In genomic region chr1:247111636-247112478, GRCh38 we compare ENCODE assay signal across 8 cellular contexts. TPM values are rescaled to one million over a fixed set of nuclear protein-coding genes. Genes with fewer than 3 reads are reported as not detected.
A peak's percentile ranks its signal among the peaks of the same experiment; 100 is the strongest.
DNase-seq lines count a peak whose midpoint lies in the region; ATAC-seq, FAIRE-seq and TF ChIP-seq lines count a peak whose summit lies in the region.

No MANE protein-coding gene starts in this region.

- no peaks in the 10 kb centered on the region for H3K9me1 ChIP-seq in keratinocyte (ENCODE audit: control insufficient read depth, extremely low read depth, insufficient read depth, low read length)

- TF ChIP-seq CTCF in choroid plexus epithelial cell (conservative IDR thresholded peaks at IDR 0.05; ENCODE audit: low read depth, low read length) = no peak
- TF ChIP-seq CTCF in keratinocyte (optimal IDR thresholded peaks at IDR 0.05 in 1 of 3, IDR thresholded peaks at IDR 0.05 in 1 of 3, conservative IDR thresholded peaks at IDR 0.05 in 1 of 3; ENCODE audit: extremely low read depth in 1 of 3, insufficient read depth in 2 of 3, low read length in 3 of 3) = no peak

- no peaks in the 10 kb centered on the region for H3K36me3 ChIP-seq in keratinocyte (ENCODE audit: control insufficient read depth in 2 of 2, extremely low read depth in 1 of 2, insufficient read depth in 2 of 2, low read length in 2 of 2)

- H3K27ac ChIP-seq in keratinocyte (ENCODE audit: control insufficient read depth, insufficient read depth, low read length) = no peak overlapping the region
- peak overlapping the region in 18 of 21 experiments; percentile 4 to 84 (median 56) for H3K27ac ChIP-seq in skin epidermis

- peaks cover 7% of the 10 kb centered on the region for H3K4me1 ChIP-seq in keratinocyte (ENCODE audit: control insufficient read depth, extremely low read depth, insufficient read depth, low read length)

- no peak overlapping the region for H3K9ac ChIP-seq in keratinocyte (ENCODE audit: control insufficient read depth, extremely low read depth, insufficient read depth, low read length)

- FAIRE-seq in keratinocyte (lab: Jason Lieb, UNC) = no peak

- no peaks in the 10 kb centered on the region for H3K79me2 ChIP-seq in keratinocyte (ENCODE audit: control insufficient read depth, insufficient read depth, low read length)

- no peaks in the 10 kb centered on the region for H3K9me3 ChIP-seq in keratinocyte (ENCODE audit: control insufficient read depth, low read depth, low read length)

- peaks cover 15% of the 10 kb centered on the region for H3K27me3 ChIP-seq in keratinocyte (ENCODE audit: control insufficient read depth, extremely low read depth, insufficient read depth, low read length)

- peak; percentile 71 for DNase-seq in ELR (ENCODE audit: low read depth)
- DNase-seq in NCI-H2227 treated with DMSO at 0.1 percent for 48 hours (lab: John Stamatoyannopoulos, UW) = peak; percentile 20
- peak; percentile 34 for DNase-seq in choroid plexus epithelial cell (ENCODE audit: low read depth)
- no peak for DNase-seq in keratinocyte (ENCODE audit: low read depth, low spot score)
- DNase-seq in NAMALWA (ENCODE audit: low spot score) = no peak
- DNase-seq in activated CD4-positive, CD25-positive, alpha-beta regulatory T cell (lab: John Stamatoyannopoulos, UW) = no peak

- no peak for ATAC-seq in GM21360 (IDR thresholded peaks at IDR 0.05; ENCODE audit: unreplicated experiment)

- dilution Hi-C loops in keratinocyte (cut with MboI; ENCODE audit: extremely low pct_ligation_motif_present, low sequenced_read_pairs) = no loop called here

- H4K20me1 ChIP-seq in keratinocyte (ENCODE audit: control insufficient read depth, extremely low read depth, insufficient read depth, low read length) = no peaks in the 10 kb centered on the region

- peak overlapping the region; percentile 62 for H3K4me3 ChIP-seq in choroid plexus epithelial cell (ENCODE audit: low read depth, low read length)
- H3K4me3 ChIP-seq in keratinocyte (ENCODE audit: control insufficient read depth in 2 of 3, extremely low read depth in 1 of 3, insufficient read depth in 2 of 3, low read depth in 1 of 3, low read length in 3 of 3) = peak overlapping the region; percentile 35 to 63 (median 56)
- peak overlapping the region; percentile 46 to 70 (median 52) for H3K4me3 ChIP-seq in skin epidermis

- H3K4me2 ChIP-seq in keratinocyte (ENCODE audit: control insufficient read depth, extremely low read depth, insufficient read depth, low read depth, low read length) = peak overlapping the region; percentile 75

- peak overlapping the region; percentile 71 for H2AFZ ChIP-seq in keratinocyte (ENCODE audit: control insufficient read depth, low read length)

RNA-seq across cellular contexts. Expression of gene ZNF669, which starts 7.7 kb away (rescaled TPM):
- 3.8 to 4.5 TPM (median 4.5 TPM) in 3 replicates for polyA plus RNA-seq in keratinocyte
- 9.6 TPM for polyA plus RNA-seq in keratinocyte (2011; ENCODE audit: low read depth)
- polyA plus RNA-seq in keratinocyte (2011; cell fraction: cytosol; rRNA removed) = 2.0 and 3.7 TPM in 2 replicates
- polyA plus RNA-seq in keratinocyte (2011; cell fraction: nucleus; rRNA removed) = 4.5 and 6.0 TPM in 2 replicates
- 3.4 and 3.7 TPM in 2 replicates for polyA plus RNA-seq in keratinocyte (2012; ENCODE audit: low replicate concordance)
- polyA minus RNA-seq in keratinocyte = 3.5 to 7.3 TPM (median 3.6 TPM) in 3 replicates
- 3.5 TPM for polyA minus RNA-seq in keratinocyte (2011; cell fraction: cytosol; rRNA and poly(A)+ RNA removed)
- 4.1 and 7.3 TPM in 2 replicates for polyA minus RNA-seq in keratinocyte (2011; cell fraction: nucleus; rRNA and poly(A)+ RNA removed)

RNA-seq across cellular contexts. Expression of gene ZNF670, which starts 33.2 kb away (rescaled TPM):
- 1.9 to 3.6 TPM (median 2.3 TPM) in 3 replicates for polyA plus RNA-seq in keratinocyte
- polyA plus RNA-seq in keratinocyte (2011; ENCODE audit: low read depth) = 0.70 TPM
- 1.4 and 3.4 TPM in 2 replicates for polyA plus RNA-seq in keratinocyte (2011; cell fraction: cytosol; rRNA removed)
- 2.4 and 3.3 TPM in 2 replicates for polyA plus RNA-seq in keratinocyte (2011; cell fraction: nucleus; rRNA removed)
- polyA plus RNA-seq in keratinocyte (2012; ENCODE audit: low replicate concordance) = 1.9 and 2.5 TPM in 2 replicates
- 0.16 to 2.2 TPM (median 0.92 TPM) in 3 replicates for polyA minus RNA-seq in keratinocyte
- 0.96 TPM for polyA minus RNA-seq in keratinocyte (2011; cell fraction: cytosol; rRNA and poly(A)+ RNA removed)
- polyA minus RNA-seq in keratinocyte (2011; cell fraction: nucleus; rRNA and poly(A)+ RNA removed) = 1.4 and 2.2 TPM in 2 replicates

RNA-seq across cellular contexts. Expression of gene ZNF124, which starts 60.0 kb away (rescaled TPM):
- polyA plus RNA-seq in keratinocyte = 2.9 to 4.1 TPM (median 2.9 TPM) in 3 replicates
- 0.66 TPM for polyA plus RNA-seq in keratinocyte (2011; ENCODE audit: low read depth)
- polyA plus RNA-seq in keratinocyte (2011; cell fraction: cytosol; rRNA removed) = 1.5 and 3.1 TPM in 2 replicates
- polyA plus RNA-seq in keratinocyte (2011; cell fraction: nucleus; rRNA removed) = 5.7 and 6.2 TPM in 2 replicates
- 1.3 and 2.4 TPM in 2 replicates for polyA plus RNA-seq in keratinocyte (2012; ENCODE audit: low replicate concordance)
- polyA minus RNA-seq in keratinocyte = 4.6 to 20.5 TPM (median 17.5 TPM) in 3 replicates
- 14.6 TPM for polyA minus RNA-seq in keratinocyte (2011; cell fraction: cytosol; rRNA and poly(A)+ RNA removed)
- 5.0 and 9.3 TPM in 2 replicates for polyA minus RNA-seq in keratinocyte (2011; cell fraction: nucleus; rRNA and poly(A)+ RNA removed)

Comparison
In these comparisons a context has a peak if more than half of its experiments do, and no peak if none do; other contexts are left out.
1. DNase-seq: peak in ELR (single experiment), NCI-H2227 treated with DMSO at 0.1 percent for 48 hours (single experiment) and choroid plexus epithelial cell (single experiment); none in keratinocyte (single experiment), NAMALWA (single experiment) and activated CD4-positive, CD25-positive, alpha-beta regulatory T cell (0 of 4).
2. Peak in every context shown above with its lines, with median percentiles within 50 percentile points of each other: H3K4me3 ChIP-seq.